ENCODE assay signal across 12 cellular contexts in the genomic region with DNA sequence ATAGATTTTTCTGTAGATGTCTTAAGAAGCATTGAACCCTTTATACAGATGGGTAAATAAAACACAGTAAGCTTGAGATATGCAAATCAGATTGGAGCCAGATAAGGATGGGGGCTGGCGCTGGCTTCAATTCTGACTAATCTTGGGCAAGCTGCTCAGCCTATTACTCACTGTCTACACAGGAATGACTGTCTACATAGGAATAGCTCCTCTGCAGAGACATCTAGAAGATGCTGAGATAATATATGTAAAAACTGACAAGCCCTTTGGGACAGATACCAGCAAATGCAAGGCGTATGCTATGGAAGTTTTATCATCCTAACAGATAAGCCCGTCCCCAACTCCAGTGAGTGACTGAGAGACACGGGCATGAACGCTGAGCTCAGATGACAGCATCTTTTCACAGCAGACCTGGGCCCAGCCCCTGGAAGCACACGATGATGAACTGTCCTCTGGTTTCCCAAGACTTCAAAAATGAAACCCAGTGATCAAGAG. TPM values are rescaled to one million over a fixed set of nuclear protein-coding genes. Genes with fewer than 3 reads are reported as not detected.
DNase-seq lines count a peak whose midpoint lies in the region; ATAC-seq and TF ChIP-seq lines count a peak whose summit lies in the region.
"Had no signal": no experiment of that assay in that cellular context is flagged by ENCODE, and none has a peak within 500 bp of the region (broad histone marks: within the 10 kb centered on the region; RNA-seq: fewer than 3 reads in every experiment).

No MANE protein-coding gene starts in this region.

- no peaks in the 10 kb centered on the region for H3K9me3 Mint-ChIP-seq in activated CD8-positive, alpha-beta T cell treated with anti-CD3 and anti-CD28 coated beads for 36 hours
- H3K9me3 Mint-ChIP-seq in activated CD8-positive, alpha-beta T cell treated with anti-CD3 and anti-CD28 coated beads, Interleukin-2, amount 10 ng/mL, durations not matched to agents 7 days and 5 days (ENCODE audit: insufficient read depth): no peaks in the 10 kb centered on the region
- H3K9me3 Mint-ChIP-seq: T-helper 1 cell treated with Interleukin-12 subunit alpha and Interleukin-12 subunit beta and Interleukin-4 antibody, amounts not matched to agents 30 μg/mL and 1 μg/mL, for 36 hours had no signal

- no peaks in the 10 kb centered on the region for H3K36me3 ChIP-seq in MG63
- no peaks in the 10 kb centered on the region for H3K36me3 ChIP-seq in skeletal muscle satellite cell (ENCODE audit: insufficient read depth, low read length)

- H3K27ac Mint-ChIP-seq in activated CD8-positive, alpha-beta T cell treated with anti-CD3 and anti-CD28 coated beads for 36 hours: no peak overlapping the region
- no peak overlapping the region for H3K27ac Mint-ChIP-seq in activated CD8-positive, alpha-beta T cell treated with anti-CD3 and anti-CD28 coated beads, Interleukin-2, amount 10 ng/mL, durations not matched to agents 7 days and 5 days
- H3K27ac Mint-ChIP-seq: B cell; T-helper 1 cell treated with Interleukin-12 subunit alpha and Interleukin-12 subunit beta and Interleukin-4 antibody, amounts not matched to agents 30 μg/mL and 1 μg/mL, for 36 hours had no signal

- CTCF ChIA-PET in activated CD8-positive, alpha-beta T cell treated with anti-CD3 and anti-CD28 coated beads for 36 hours (lab: Charles Lee): interaction anchor here (0.9 kb wide), 1 partner anchor 26 kb away, joined by 3 read pairs; no protein-coding TSS in a partner anchor
- CTCF ChIA-PET in activated CD8-positive, alpha-beta T cell treated with anti-CD3 and anti-CD28 coated beads, Interleukin-2, amount 10 ng/mL, durations not matched to agents 7 days and 5 days (lab: Charles Lee): interaction anchor here (1.3 kb wide), 1 partner anchor 153 kb away, joined by 3 read pairs; no protein-coding TSS in a partner anchor

- peaks cover 23% of the 10 kb centered on the region for H3K4me1 ChIP-seq in skeletal muscle satellite cell (ENCODE audit: control insufficient read depth, insufficient read depth, low read length)

- no peaks in the 10 kb centered on the region for H3K36me3 Mint-ChIP-seq in activated CD8-positive, alpha-beta T cell treated with anti-CD3 and anti-CD28 coated beads for 36 hours (ENCODE audit: low read depth)
- no peaks in the 10 kb centered on the region for H3K36me3 Mint-ChIP-seq in activated CD8-positive, alpha-beta T cell treated with anti-CD3 and anti-CD28 coated beads, Interleukin-2, amount 10 ng/mL, durations not matched to agents 7 days and 5 days (ENCODE audit: low read depth)

- peak; percentile 5 for DNase-seq in activated CD8-positive, alpha-beta T cell treated with anti-CD3 and anti-CD28 coated beads for 36 hours
- no peak for DNase-seq in activated CD8-positive, alpha-beta T cell treated with anti-CD3 and anti-CD28 coated beads, Interleukin-2, amount 10 ng/mL, durations not matched to agents 7 days and 5 days
- peak; percentile 62 for DNase-seq in MG63
- peak; percentile 81 for DNase-seq in epithelial cell of prostate (ENCODE audit: low read depth, low spot score)
- no peak for DNase-seq in NCI-H774 (lab: John Stamatoyannopoulos, UW)
- no peak for DNase-seq in NCI-H128 (lab: John Stamatoyannopoulos, UW; ENCODE audit: unreplicated experiment)
- DNase-seq: NCI-H1930 had no signal

- peak overlapping the region; percentile 53 for H3K9ac ChIP-seq in skeletal muscle satellite cell (ENCODE audit: low read depth, low read length)

- intact Hi-C loops in activated CD8-positive, alpha-beta T cell treated with anti-CD3 and anti-CD28 coated beads for 36 hours (cut with micrococcal nuclease): no loop called here

- TF ChIP-seq CTCF in activated CD8-positive, alpha-beta T cell treated with anti-CD3 and anti-CD28 coated beads for 36 hours (IDR thresholded peaks at IDR 0.05): no peak

- H3K27me3 ChIP-seq in MG63 (no peaks in the 10 kb centered on the region), skeletal muscle satellite cell (ENCODE audit: control insufficient read depth, insufficient read depth, low read length) (no peaks in the 10 kb centered on the region)

- H3K4me1 Mint-ChIP-seq in activated CD8-positive, alpha-beta T cell treated with anti-CD3 and anti-CD28 coated beads for 36 hours (ENCODE audit: low read depth): no peaks in the 10 kb centered on the region
- H3K4me1 Mint-ChIP-seq in activated CD8-positive, alpha-beta T cell treated with anti-CD3 and anti-CD28 coated beads, Interleukin-2, amount 10 ng/mL, durations not matched to agents 7 days and 5 days (ENCODE audit: low read depth): no peaks in the 10 kb centered on the region
- H3K4me1 Mint-ChIP-seq: B cell had no signal

- H3K4me3 Mint-ChIP-seq in activated CD8-positive, alpha-beta T cell treated with anti-CD3 and anti-CD28 coated beads for 36 hours: no peak overlapping the region
- no peak overlapping the region for H3K4me3 Mint-ChIP-seq in activated CD8-positive, alpha-beta T cell treated with anti-CD3 and anti-CD28 coated beads, Interleukin-2, amount 10 ng/mL, durations not matched to agents 7 days and 5 days
- H3K4me3 Mint-ChIP-seq: B cell; T-helper 1 cell treated with Interleukin-12 subunit alpha and Interleukin-12 subunit beta and Interleukin-4 antibody, amounts not matched to agents 30 μg/mL and 1 μg/mL, for 36 hours had no signal

- no peaks in the 10 kb centered on the region for H3K9me3 ChIP-seq in MG63
- no peaks in the 10 kb centered on the region for H3K9me3 ChIP-seq in skeletal muscle satellite cell (replicated peaks; ENCODE audit: low read length)

- H3K4me3 ChIP-seq in MG63: no peak overlapping the region
- H3K4me3 ChIP-seq in skeletal muscle satellite cell (ENCODE audit: low read length): peak overlapping the region; percentile 10
- H3K4me3 ChIP-seq: coronary artery had no signal

- ATAC-seq in activated CD8-positive, alpha-beta T cell treated with anti-CD3 and anti-CD28 coated beads for 36 hours: no peak
- no peak for ATAC-seq in activated CD8-positive, alpha-beta T cell treated with anti-CD3 and anti-CD28 coated beads, Interleukin-2, amount 10 ng/mL, durations not matched to agents 7 days and 5 days
- ATAC-seq in HG03378 (IDR thresholded peaks at IDR 0.05; ENCODE audit: unreplicated experiment): no peak

- H3K4me2 ChIP-seq in skeletal muscle satellite cell (ENCODE audit: low read length): peak overlapping the region; percentile 74

- H3K27ac ChIP-seq in epithelial cell of prostate: peak overlapping the region; percentile 71

- POLR2A ChIA-PET in activated CD8-positive, alpha-beta T cell treated with anti-CD3 and anti-CD28 coated beads for 36 hours (lab: Charles Lee): no interaction called here
- POLR2A ChIA-PET in activated CD8-positive, alpha-beta T cell treated with anti-CD3 and anti-CD28 coated beads, Interleukin-2, amount 10 ng/mL, durations not matched to agents 7 days and 5 days (lab: Charles Lee): no interaction called here

- H3K27me3 Mint-ChIP-seq in activated CD8-positive, alpha-beta T cell treated with anti-CD3 and anti-CD28 coated beads for 36 hours: peaks cover 3% of the 10 kb centered on the region
- peaks cover 2% of the 10 kb centered on the region for H3K27me3 Mint-ChIP-seq in activated CD8-positive, alpha-beta T cell treated with anti-CD3 and anti-CD28 coated beads, Interleukin-2, amount 10 ng/mL, durations not matched to agents 7 days and 5 days (ENCODE audit: low read depth)

RNA-seq across cellular contexts. Expression of a gene that starts 1.7 kb away (rescaled TPM):
- not detected for total RNA-seq in activated CD8-positive, alpha-beta T cell treated with anti-CD3 and anti-CD28 coated beads for 36 hours
- not detected for total RNA-seq in activated CD8-positive, alpha-beta T cell treated with anti-CD3 and anti-CD28 coated beads, Interleukin-2, amount 10 ng/mL, durations not matched to agents 7 days and 5 days
- not detected in 2 replicates for total RNA-seq in MG63 (2014; rRNA removed; shearing (Covaris generic); ENCODE audit: low replicate concordance)
- not detected in 2 replicates for total RNA-seq in skeletal muscle satellite cell (2012; rRNA removed)

Comparison
In these comparisons a context has a peak if more than half of its experiments do, and no peak if none do; other contexts are left out.
1. DNase-seq: peak in activated CD8-positive, alpha-beta T cell treated with anti-CD3 and anti-CD28 coated beads for 36 hours (single experiment), MG63 (single experiment) and epithelial cell of prostate (single experiment); none in activated CD8-positive, alpha-beta T cell treated with anti-CD3 and anti-CD28 coated beads, Interleukin-2, amount 10 ng/mL, durations not matched to agents 7 days and 5 days (single experiment), NCI-H774 (single experiment) and NCI-H128 (single experiment).